Comparison of ENCODE assay signal across 14 cellular contexts in the genomic region with DNA sequence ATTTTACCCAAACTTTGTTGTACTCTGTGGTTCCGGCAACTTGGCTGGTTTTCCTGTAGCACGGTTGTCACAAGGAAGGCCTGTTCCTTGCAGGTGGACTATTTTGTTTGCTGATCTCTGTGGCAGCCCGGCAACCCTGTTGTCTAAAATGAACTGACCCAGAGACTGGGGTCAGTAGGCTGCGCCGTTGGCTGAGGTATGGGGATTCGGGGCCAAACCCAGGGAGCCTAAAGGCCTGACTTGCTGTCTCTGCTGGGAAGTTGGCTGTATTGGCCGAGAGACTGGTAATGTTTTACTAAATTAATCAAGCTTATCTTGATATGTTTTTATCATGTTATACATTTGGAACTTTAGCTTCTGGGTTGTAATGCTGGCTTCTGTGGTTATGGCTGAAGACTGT. TPM values are rescaled to one million over a fixed set of nuclear protein-coding genes. Genes with fewer than 3 reads are reported as not detected.
"Had no signal": no experiment of that assay in that cellular context is flagged by ENCODE, and none has a peak within 500 bp of the region (broad histone marks: within the 10 kb centered on the region; RNA-seq: fewer than 3 reads in every experiment).

No MANE protein-coding gene starts in this region.

- H3K36me3 ChIP-seq: ascending aorta, tibial nerve, WERI-Rb-1 had no signal

- DNase-seq: activated CD4-positive, alpha-beta T cell treated with anti-CD3 and anti-CD28 coated beads, Interleukin-2, amount 50 U/mL, for 48 hours; activated naive CD4-positive, alpha-beta T cell treated with Interleukin-2 at 50 U/mL for 16 hours; activated naive CD8-positive, alpha-beta T cell treated with anti-CD3 and anti-CD28 coated beads, Interleukin-2, amount 50 U/mL, for 24 hours; nephron progenitor cell; stimulated activated CD4-positive, alpha-beta T cell treated with anti-CD3 and anti-CD28 coated beads, Interleukin-15, amount 100 ng/mL, for 24 hours; stimulated activated CD4-positive, alpha-beta T cell treated with anti-CD3 and anti-CD28 coated beads, Interleukin-4, amount 100 ng/mL, for 1 hour; stimulated activated naive B cell treated with anti-CD40 and anti-IgM and Interleukin-4, amounts not matched to agents 10 μg/mL and 1 μg/mL and 100 μg/mL, for 72 hours; T-helper 1 cell; WERI-Rb-1 had no signal

- H3K9me3 ChIP-seq: ascending aorta, tibial nerve had no signal

- H3K4me1 ChIP-seq: ascending aorta, tibial nerve had no signal

- H3K27ac ChIP-seq: ascending aorta, tibial nerve, WERI-Rb-1 had no signal

- ATAC-seq: activated naive CD8-positive, alpha-beta T cell treated with anti-CD3 and anti-CD28 coated beads, Interleukin-2, amount 50 U/mL, for 24 hours; activated T-helper 17 cell treated with anti-CD3 and anti-CD28 coated beads, Interleukin-2, amount 50 U/mL, for 72 hours; stimulated activated naive B cell treated with anti-CD40 and anti-IgM and Interleukin-4, amounts not matched to agents 10 μg/mL and 1 μg/mL and 100 μg/mL, for 72 hours had no signal

- H3K27me3 ChIP-seq: ascending aorta had no signal

- H3K4me3 ChIP-seq: ascending aorta, tibial nerve had no signal

RNA-seq across cellular contexts. Expression of a gene that starts 13.8 kb away (rescaled TPM):
- total RNA-seq: activated T-helper 17 cell treated with anti-CD3 and anti-CD28 coated beads, Interleukin-2, amount 50 U/mL, for 72 hours; chondrocyte; subcutaneous adipose tissue had no signal
